ENCODE assay signal across 8 cellular contexts in the genomic region with DNA sequence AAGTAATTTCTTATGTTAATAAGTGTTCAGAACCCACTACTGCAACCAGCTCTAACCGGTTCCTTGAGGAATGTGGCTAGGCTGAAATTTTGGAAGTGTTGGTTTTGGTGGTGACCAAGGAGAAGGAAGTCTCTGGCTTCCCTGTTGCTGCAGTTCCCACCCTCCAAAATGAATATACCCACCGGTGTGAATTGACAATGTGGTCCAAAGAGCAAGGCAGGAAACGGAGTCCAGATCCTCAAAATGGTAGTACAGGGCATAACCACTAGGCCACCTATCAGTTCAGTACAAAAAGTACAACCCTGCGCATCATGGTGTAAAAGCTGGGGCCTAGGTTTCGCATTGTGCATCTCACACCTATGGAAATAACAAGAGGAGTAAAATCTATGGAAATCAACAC. TPM values are rescaled to one million over a fixed set of nuclear protein-coding genes. Genes with fewer than 3 reads are reported as not detected.
DNase-seq lines count a peak whose midpoint lies in the region; ATAC-seq and TF ChIP-seq lines count a peak whose summit lies in the region.

No MANE protein-coding gene starts in this region.

- H3K27me3 ChIP-seq in Caco-2 (replicated peaks; ENCODE audit: control insufficient read depth, insufficient read depth, low read length) (no peaks in the 10 kb centered on the region), mammary epithelial cell (ENCODE audit: insufficient read depth, low read length) (no peaks in the 10 kb centered on the region)

- ATAC-seq in natural killer cell treated with Interleukin-12 subunit alpha and Interleukin-12 subunit beta and Interleukin-15 and Interleukin-18, amount 100 ng/mL, for 72 hours = no peak
- ATAC-seq in GM21367 (IDR thresholded peaks at IDR 0.05; ENCODE audit: unreplicated experiment) = no peak

- H3K4me3 ChIP-seq in Caco-2 (ENCODE audit: low read depth, low read length) = no peak overlapping the region
- no peak overlapping the region for H3K4me3 ChIP-seq in Jurkat, Clone E6-1 (ENCODE audit: low read length)
- peak overlapping the region; percentile 21 to 80 (median 70) for H3K4me3 ChIP-seq in mammary epithelial cell (replicated peaks in 1 of 3; ENCODE audit: insufficient read depth in 1 of 3, low read depth in 2 of 3, low read length in 3 of 3)

- peaks cover 100% of the 10 kb centered on the region for H3K36me3 Mint-ChIP-seq in Caco-2 (ENCODE audit: insufficient read depth, unreplicated experiment)
- peaks cover 22% of the 10 kb centered on the region for H3K36me3 Mint-ChIP-seq in natural killer cell treated with Interleukin-12 subunit alpha and Interleukin-12 subunit beta and Interleukin-15 and Interleukin-18, amount 100 ng/mL, for 72 hours

- peak overlapping the region; percentile 85 for H3K4me2 ChIP-seq in mammary epithelial cell (ENCODE audit: insufficient read depth, low read depth, low read length)

- H3K4me1 Mint-ChIP-seq in Caco-2 (ENCODE audit: low read depth, unreplicated experiment) = peaks cover 55% of the 10 kb centered on the region
- peaks cover 35 to 53% of the 10 kb centered on the region in 2 donors for H3K4me1 Mint-ChIP-seq in natural killer cell treated with Interleukin-12 subunit alpha and Interleukin-12 subunit beta and Interleukin-15 and Interleukin-18, amount 100 ng/mL, for 72 hours (ENCODE audit: low read depth in 2 of 2)

- peak overlapping the region; percentile 74 for H3K27ac ChIP-seq in mammary epithelial cell (ENCODE audit: insufficient read depth, low read depth, low read length)

- CTCF ChIA-PET in Caco-2 (lab: Charles Lee) (interaction anchor here (1.5 to 6.5 kb wide), 5 partner anchors 12 to 140 kb away, joined by 4 to 116 read pairs (median 8); a partner anchor contains a TSS), mammary epithelial cell (lab: Charles Lee; ENCODE audit: low non-redundant PET) (no interaction called here)

- dilution Hi-C loops in mammary epithelial cell (cut with HindIII; ENCODE audit: low sequenced_read_pairs) = no loop called here

- no peaks in the 10 kb centered on the region for H3K9me3 Mint-ChIP-seq in Caco-2 (ENCODE audit: unreplicated experiment)
- no peaks in the 10 kb centered on the region for H3K9me3 Mint-ChIP-seq in natural killer cell treated with Interleukin-12 subunit alpha and Interleukin-12 subunit beta and Interleukin-15 and Interleukin-18, amount 100 ng/mL, for 72 hours

- H4K20me1 ChIP-seq in mammary epithelial cell (ENCODE audit: insufficient read depth, low read length) = peaks cover 3% of the 10 kb centered on the region

- no peaks in the 10 kb centered on the region for H3K27me3 Mint-ChIP-seq in Caco-2 (ENCODE audit: insufficient read depth, unreplicated experiment)
- no peaks in the 10 kb centered on the region for H3K27me3 Mint-ChIP-seq in natural killer cell treated with Interleukin-12 subunit alpha and Interleukin-12 subunit beta and Interleukin-15 and Interleukin-18, amount 100 ng/mL, for 72 hours

- no peak overlapping the region for H2AFZ ChIP-seq in mammary epithelial cell (ENCODE audit: low read depth, low read length)

- peak overlapping the region; percentile 90 for H3K4me3 Mint-ChIP-seq in Caco-2 (ENCODE audit: unreplicated experiment)
- H3K4me3 Mint-ChIP-seq in natural killer cell treated with Interleukin-12 subunit alpha and Interleukin-12 subunit beta and Interleukin-15 and Interleukin-18, amount 100 ng/mL, for 72 hours = peak overlapping the region; percentile 95

- peaks cover 5% of the 10 kb centered on the region for H3K36me3 ChIP-seq in Caco-2 (ENCODE audit: control insufficient read depth, insufficient read depth, low read length)
- H3K36me3 ChIP-seq in mammary epithelial cell (ENCODE audit: insufficient read depth, low read length) = peaks cover 20% of the 10 kb centered on the region

- intact Hi-C loops in Caco-2 (cut with micrococcal nuclease; ENCODE audit: unreplicated experiment) (no loop called here), mammary epithelial cell (cut with micrococcal nuclease) (loop anchor here (2.0 kb wide), 1 partner anchor 84 kb away; no protein-coding TSS in a partner anchor)

- DNase-seq in Caco-2 = no peak
- DNase-seq in Jurkat, Clone E6-1 (ENCODE audit: low read depth, low spot score) = peak; percentile 16
- DNase-seq in mammary epithelial cell = no peak
- DNase-seq in natural killer cell treated with Interleukin-12 subunit alpha and Interleukin-12 subunit beta and Interleukin-15 and Interleukin-18, amount 100 ng/mL, for 72 hours (ENCODE audit: low spot score) = no peak
- no peak for DNase-seq in mucosa of gallbladder (ENCODE audit: low spot score)
- DNase-seq in dermis blood vessel endothelial cell = no peak
- DNase-seq in NCI-H345 (lab: John Stamatoyannopoulos, UW) = no peak

- in situ Hi-C loops in mammary epithelial cell (cut with MboI; ENCODE audit: low sequenced_read_pairs in 2 of 2) = no loop called here

- H3K79me2 ChIP-seq in mammary epithelial cell (ENCODE audit: insufficient read depth, low read length) = peaks cover 75% of the 10 kb centered on the region

- H3K9ac ChIP-seq in mammary epithelial cell (ENCODE audit: insufficient read depth, low read length) = no peak overlapping the region

- peaks cover 39% of the 10 kb centered on the region for H3K4me1 ChIP-seq in Caco-2
- H3K4me1 ChIP-seq in mammary epithelial cell (ENCODE audit: insufficient read depth, low read length) = peaks cover 20% of the 10 kb centered on the region

- H3K27ac Mint-ChIP-seq in Caco-2 (ENCODE audit: unreplicated experiment) = no peak overlapping the region
- H3K27ac Mint-ChIP-seq in natural killer cell treated with Interleukin-12 subunit alpha and Interleukin-12 subunit beta and Interleukin-15 and Interleukin-18, amount 100 ng/mL, for 72 hours = peak overlapping the region; percentile 92 to 95

- H3K9me3 ChIP-seq in Caco-2 = no peaks in the 10 kb centered on the region
- H3K9me3 ChIP-seq in mammary epithelial cell (replicated peaks; ENCODE audit: insufficient read depth, low read length) = no peaks in the 10 kb centered on the region

- TF ChIP-seq CTCF in Caco-2 (IDR thresholded peaks at IDR 0.05; ENCODE audit: insufficient read depth in 1 of 2, low read depth in 1 of 2, low read length in 1 of 2, severe bottlenecking in 1 of 2, unreplicated experiment in 1 of 2) = no peak
- peak in 1 of 2 donors; percentile 6 for TF ChIP-seq CTCF in mammary epithelial cell (conservative IDR thresholded peaks at IDR 0.05 in 1 of 2, IDR thresholded peaks at IDR 0.05 in 1 of 2; ENCODE audit: extremely low read depth in 1 of 2, insufficient read depth in 1 of 2, low read depth in 1 of 2, low read length in 2 of 2)

- POLR2A ChIA-PET in Caco-2 (lab: Charles Lee) = interaction anchor here (0.8 kb wide), 1 partner anchor 134 kb away, joined by 3 read pairs; a partner anchor contains a TSS

- no TSS peak for BruUV-seq in Caco-2 (replicated peaks; lab: Mats Ljungman, UMichigan)
- no TSS peak for BruUV-seq in mammary epithelial cell (replicated peaks; lab: Mats Ljungman, UMichigan)

- WGBS in mammary epithelial cell (ENCODE audit: low coverage, missing lambda C conversion rate) = 62% methylated on average over 5 of the region's 5 CpGs

RNA-seq across cellular contexts. Expression of a gene that starts 2.8 kb away (rescaled TPM):
- total RNA-seq in Caco-2 (2022) (154 and 157 TPM in 2 replicates), mammary epithelial cell (10 to 100 TPM; 34.0 to 63.2 TPM), mucosa of gallbladder (68.9 TPM), dermis blood vessel endothelial cell (28.8 and 53.0 TPM in 2 replicates)
- polyA plus RNA-seq in Jurkat, Clone E6-1 (2012; ENCODE audit: insufficient read depth, insufficient read length) = 51.8 TPM
- 20.4 TPM for polyA plus RNA-seq in mammary epithelial cell
- polyA minus RNA-seq in mammary epithelial cell = 69.3 TPM
- 10 to 100 TPM; 55.0 to 81.8 TPM for total RNA-seq in natural killer cell treated with Interleukin-12 subunit alpha and Interleukin-12 subunit beta and Interleukin-15 and Interleukin-18, amount 100 ng/mL, for 72 hours

RNA-seq across cellular contexts. Expression of a gene that starts 29.9 kb away (rescaled TPM):
- total RNA-seq in Caco-2 (2022) = 170 and 188 TPM in 2 replicates
- 101 TPM for polyA plus RNA-seq in Jurkat, Clone E6-1 (2012; ENCODE audit: insufficient read depth, insufficient read length)
- 10 to 100 TPM; 63.5 to 63.9 TPM for total RNA-seq in mammary epithelial cell
- polyA plus RNA-seq in mammary epithelial cell = 71.9 TPM
- polyA minus RNA-seq in mammary epithelial cell = 14.3 TPM
- total RNA-seq in natural killer cell treated with Interleukin-12 subunit alpha and Interleukin-12 subunit beta and Interleukin-15 and Interleukin-18, amount 100 ng/mL, for 72 hours = 10 to 100 TPM; 42.0 to 49.5 TPM
- 31.7 TPM for total RNA-seq in mucosa of gallbladder
- 71.5 and 75.9 TPM in 2 replicates for total RNA-seq in dermis blood vessel endothelial cell

RNA-seq across cellular contexts. Expression of a gene that starts 30.1 kb away (rescaled TPM):
- total RNA-seq in Caco-2 (2022) (12.9 and 13.2 TPM in 2 replicates), mammary epithelial cell (10 to 100 TPM in 1 of 2 donors, 1 to 10 TPM in 1; 7.2 to 10.8 TPM), mucosa of gallbladder (5.2 TPM), dermis blood vessel endothelial cell (8.5 and 9.2 TPM in 2 replicates)
- polyA plus RNA-seq in Jurkat, Clone E6-1 (2012; ENCODE audit: insufficient read depth, insufficient read length) = 2.8 TPM
- 6.8 TPM for polyA plus RNA-seq in mammary epithelial cell
- polyA minus RNA-seq in mammary epithelial cell = 4.8 TPM
- 1 to 10 TPM; 5.7 to 5.9 TPM for total RNA-seq in natural killer cell treated with Interleukin-12 subunit alpha and Interleukin-12 subunit beta and Interleukin-15 and Interleukin-18, amount 100 ng/mL, for 72 hours

Comparison
In these comparisons a context has a peak if more than half of its experiments do, and no peak if none do; other contexts are left out.
1. H3K4me3 ChIP-seq: peak in mammary epithelial cell (3 of 3); none in Caco-2 (single experiment) and Jurkat, Clone E6-1 (single experiment).